Comparison of ENCODE assay signal across 1 cellular context in the genomic region with DNA sequence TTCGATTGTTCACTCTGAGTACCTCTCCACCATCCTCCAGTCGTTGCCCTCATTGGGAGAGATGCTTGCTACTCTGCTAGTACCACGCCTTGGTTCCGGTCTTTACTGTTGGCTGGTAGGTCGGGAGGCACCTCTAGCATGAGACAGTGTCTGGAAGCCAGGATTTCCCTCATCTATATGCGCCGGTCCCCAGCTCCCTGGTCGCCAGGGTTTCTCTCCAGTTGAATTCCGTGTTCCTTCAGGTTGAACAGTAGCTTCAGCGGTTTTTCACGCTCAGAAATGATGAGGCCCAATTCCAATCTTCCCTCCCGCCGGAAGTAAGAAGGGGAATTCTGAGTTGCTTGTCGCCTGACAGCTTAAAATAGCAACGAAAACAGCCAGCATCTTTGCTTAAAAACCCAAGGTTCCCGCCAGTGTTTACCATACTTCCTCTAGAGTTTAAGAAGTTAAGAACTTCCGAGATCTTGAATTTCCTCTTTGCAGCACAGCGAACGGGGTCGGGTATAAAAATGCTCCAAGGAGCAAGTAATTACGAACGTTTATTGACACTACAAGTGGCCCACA.
TF ChIP-seq lines count a peak whose summit lies in the region.

No MANE protein-coding gene starts in this region.

TF ChIP-seq in H1, 55 proteins besides CTCF, POLR2A, EP300 and RAD21 (continued from another document):
- TF ChIP-seq, protein P1, sequence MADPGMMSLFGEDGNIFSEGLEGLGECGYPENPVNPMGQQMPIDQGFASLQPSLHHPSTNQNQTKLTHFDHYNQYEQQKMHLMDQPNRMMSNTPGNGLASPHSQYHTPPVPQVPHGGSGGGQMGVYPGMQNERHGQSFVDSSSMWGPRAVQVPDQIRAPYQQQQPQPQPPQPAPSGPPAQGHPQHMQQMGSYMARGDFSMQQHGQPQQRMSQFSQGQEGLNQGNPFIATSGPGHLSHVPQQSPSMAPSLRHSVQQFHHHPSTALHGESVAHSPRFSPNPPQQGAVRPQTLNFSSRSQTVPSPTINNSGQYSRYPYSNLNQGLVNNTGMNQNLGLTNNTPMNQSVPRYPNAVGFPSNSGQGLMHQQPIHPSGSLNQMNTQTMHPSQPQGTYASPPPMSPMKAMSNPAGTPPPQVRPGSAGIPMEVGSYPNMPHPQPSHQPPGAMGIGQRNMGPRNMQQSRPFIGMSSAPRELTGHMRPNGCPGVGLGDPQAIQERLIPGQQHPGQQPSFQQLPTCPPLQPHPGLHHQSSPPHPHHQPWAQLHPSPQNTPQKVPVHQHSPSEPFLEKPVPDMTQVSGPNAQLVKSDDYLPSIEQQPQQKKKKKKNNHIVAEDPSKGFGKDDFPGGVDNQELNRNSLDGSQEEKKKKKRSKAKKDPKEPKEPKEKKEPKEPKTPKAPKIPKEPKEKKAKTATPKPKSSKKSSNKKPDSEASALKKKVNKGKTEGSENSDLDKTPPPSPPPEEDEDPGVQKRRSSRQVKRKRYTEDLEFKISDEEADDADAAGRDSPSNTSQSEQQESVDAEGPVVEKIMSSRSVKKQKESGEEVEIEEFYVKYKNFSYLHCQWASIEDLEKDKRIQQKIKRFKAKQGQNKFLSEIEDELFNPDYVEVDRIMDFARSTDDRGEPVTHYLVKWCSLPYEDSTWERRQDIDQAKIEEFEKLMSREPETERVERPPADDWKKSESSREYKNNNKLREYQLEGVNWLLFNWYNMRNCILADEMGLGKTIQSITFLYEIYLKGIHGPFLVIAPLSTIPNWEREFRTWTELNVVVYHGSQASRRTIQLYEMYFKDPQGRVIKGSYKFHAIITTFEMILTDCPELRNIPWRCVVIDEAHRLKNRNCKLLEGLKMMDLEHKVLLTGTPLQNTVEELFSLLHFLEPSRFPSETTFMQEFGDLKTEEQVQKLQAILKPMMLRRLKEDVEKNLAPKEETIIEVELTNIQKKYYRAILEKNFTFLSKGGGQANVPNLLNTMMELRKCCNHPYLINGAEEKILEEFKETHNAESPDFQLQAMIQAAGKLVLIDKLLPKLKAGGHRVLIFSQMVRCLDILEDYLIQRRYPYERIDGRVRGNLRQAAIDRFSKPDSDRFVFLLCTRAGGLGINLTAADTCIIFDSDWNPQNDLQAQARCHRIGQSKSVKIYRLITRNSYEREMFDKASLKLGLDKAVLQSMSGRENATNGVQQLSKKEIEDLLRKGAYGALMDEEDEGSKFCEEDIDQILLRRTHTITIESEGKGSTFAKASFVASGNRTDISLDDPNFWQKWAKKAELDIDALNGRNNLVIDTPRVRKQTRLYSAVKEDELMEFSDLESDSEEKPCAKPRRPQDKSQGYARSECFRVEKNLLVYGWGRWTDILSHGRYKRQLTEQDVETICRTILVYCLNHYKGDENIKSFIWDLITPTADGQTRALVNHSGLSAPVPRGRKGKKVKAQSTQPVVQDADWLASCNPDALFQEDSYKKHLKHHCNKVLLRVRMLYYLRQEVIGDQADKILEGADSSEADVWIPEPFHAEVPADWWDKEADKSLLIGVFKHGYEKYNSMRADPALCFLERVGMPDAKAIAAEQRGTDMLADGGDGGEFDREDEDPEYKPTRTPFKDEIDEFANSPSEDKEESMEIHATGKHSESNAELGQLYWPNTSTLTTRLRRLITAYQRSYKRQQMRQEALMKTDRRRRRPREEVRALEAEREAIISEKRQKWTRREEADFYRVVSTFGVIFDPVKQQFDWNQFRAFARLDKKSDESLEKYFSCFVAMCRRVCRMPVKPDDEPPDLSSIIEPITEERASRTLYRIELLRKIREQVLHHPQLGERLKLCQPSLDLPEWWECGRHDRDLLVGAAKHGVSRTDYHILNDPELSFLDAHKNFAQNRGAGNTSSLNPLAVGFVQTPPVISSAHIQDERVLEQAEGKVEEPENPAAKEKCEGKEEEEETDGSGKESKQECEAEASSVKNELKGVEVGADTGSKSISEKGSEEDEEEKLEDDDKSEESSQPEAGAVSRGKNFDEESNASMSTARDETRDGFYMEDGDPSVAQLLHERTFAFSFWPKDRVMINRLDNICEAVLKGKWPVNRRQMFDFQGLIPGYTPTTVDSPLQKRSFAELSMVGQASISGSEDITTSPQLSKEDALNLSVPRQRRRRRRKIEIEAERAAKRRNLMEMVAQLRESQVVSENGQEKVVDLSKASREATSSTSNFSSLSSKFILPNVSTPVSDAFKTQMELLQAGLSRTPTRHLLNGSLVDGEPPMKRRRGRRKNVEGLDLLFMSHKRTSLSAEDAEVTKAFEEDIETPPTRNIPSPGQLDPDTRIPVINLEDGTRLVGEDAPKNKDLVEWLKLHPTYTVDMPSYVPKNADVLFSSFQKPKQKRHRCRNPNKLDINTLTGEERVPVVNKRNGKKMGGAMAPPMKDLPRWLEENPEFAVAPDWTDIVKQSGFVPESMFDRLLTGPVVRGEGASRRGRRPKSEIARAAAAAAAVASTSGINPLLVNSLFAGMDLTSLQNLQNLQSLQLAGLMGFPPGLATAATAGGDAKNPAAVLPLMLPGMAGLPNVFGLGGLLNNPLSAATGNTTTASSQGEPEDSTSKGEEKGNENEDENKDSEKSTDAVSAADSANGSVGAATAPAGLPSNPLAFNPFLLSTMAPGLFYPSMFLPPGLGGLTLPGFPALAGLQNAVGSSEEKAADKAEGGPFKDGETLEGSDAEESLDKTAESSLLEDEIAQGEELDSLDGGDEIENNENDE (IDR thresholded peaks at IDR 0.05; ENCODE audit: insufficient replicate concordance, low read length): no peak
- no peak for TF ChIP-seq RBBP5 (IDR thresholded peaks at IDR 0.05; ENCODE audit: borderline replicate concordance, low read depth, low read length)
- TF ChIP-seq BRCA1 (IDR thresholded peaks at IDR 0.05; ENCODE audit: low read depth, low read length): no peak
- no peak for TF ChIP-seq BACH1 (IDR thresholded peaks at IDR 0.05; ENCODE audit: low read length)
- TF ChIP-seq SP1 (IDR thresholded peaks at IDR 0.05; ENCODE audit: low read depth, low read length): no peak
- TF ChIP-seq SIX5 (IDR thresholded peaks at IDR 0.05; ENCODE audit: low read depth, low read length): no peak
- no peak for TF ChIP-seq HDAC2 (IDR thresholded peaks at IDR 0.05; ENCODE audit: borderline replicate concordance in 1 of 2, low read depth in 2 of 2, low read length in 2 of 2)
- no peak for TF ChIP-seq CBX5 (IDR thresholded peaks at IDR 0.05; ENCODE audit: low read depth, low read length)
- TF ChIP-seq, protein P2, sequence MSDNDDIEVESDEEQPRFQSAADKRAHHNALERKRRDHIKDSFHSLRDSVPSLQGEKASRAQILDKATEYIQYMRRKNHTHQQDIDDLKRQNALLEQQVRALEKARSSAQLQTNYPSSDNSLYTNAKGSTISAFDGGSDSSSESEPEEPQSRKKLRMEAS (IDR thresholded peaks at IDR 0.05): no peak
- TF ChIP-seq, protein P3, sequence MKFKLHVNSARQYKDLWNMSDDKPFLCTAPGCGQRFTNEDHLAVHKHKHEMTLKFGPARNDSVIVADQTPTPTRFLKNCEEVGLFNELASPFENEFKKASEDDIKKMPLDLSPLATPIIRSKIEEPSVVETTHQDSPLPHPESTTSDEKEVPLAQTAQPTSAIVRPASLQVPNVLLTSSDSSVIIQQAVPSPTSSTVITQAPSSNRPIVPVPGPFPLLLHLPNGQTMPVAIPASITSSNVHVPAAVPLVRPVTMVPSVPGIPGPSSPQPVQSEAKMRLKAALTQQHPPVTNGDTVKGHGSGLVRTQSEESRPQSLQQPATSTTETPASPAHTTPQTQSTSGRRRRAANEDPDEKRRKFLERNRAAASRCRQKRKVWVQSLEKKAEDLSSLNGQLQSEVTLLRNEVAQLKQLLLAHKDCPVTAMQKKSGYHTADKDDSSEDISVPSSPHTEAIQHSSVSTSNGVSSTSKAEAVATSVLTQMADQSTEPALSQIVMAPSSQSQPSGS (IDR thresholded peaks at IDR 0.05; ENCODE audit: low read length): no peak
- no peak for TF ChIP-seq FOSL1 (IDR thresholded peaks at IDR 0.05; ENCODE audit: insufficient read depth, low read depth, low read length)
- TF ChIP-seq RFX5 (IDR thresholded peaks at IDR 0.05; ENCODE audit: borderline replicate concordance, low read depth, low read length): no peak
- no peak for TF ChIP-seq BCL11A (IDR thresholded peaks at IDR 0.05; ENCODE audit: low read depth in 2 of 2, low read length in 2 of 2)
- no peak for TF ChIP-seq HDAC6 (IDR thresholded peaks at IDR 0.05; ENCODE audit: low read depth, low read length)
- no peak for TF ChIP-seq RXRA (IDR thresholded peaks at IDR 0.05; ENCODE audit: insufficient read depth, low read depth, low read length)
- TF ChIP-seq, protein P4, sequence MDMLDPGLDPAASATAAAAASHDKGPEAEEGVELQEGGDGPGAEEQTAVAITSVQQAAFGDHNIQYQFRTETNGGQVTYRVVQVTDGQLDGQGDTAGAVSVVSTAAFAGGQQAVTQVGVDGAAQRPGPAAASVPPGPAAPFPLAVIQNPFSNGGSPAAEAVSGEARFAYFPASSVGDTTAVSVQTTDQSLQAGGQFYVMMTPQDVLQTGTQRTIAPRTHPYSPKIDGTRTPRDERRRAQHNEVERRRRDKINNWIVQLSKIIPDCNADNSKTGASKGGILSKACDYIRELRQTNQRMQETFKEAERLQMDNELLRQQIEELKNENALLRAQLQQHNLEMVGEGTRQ (IDR thresholded peaks at IDR 0.05; ENCODE audit: low read length): no peak
- no peak for TF ChIP-seq ASH2L (IDR thresholded peaks at IDR 0.05; ENCODE audit: low read length)
